In genomic region chr6:44626608-44627007, GRCh38 we compare ENCODE assay signal across 17 cellular contexts.
"Had no signal": no experiment of that assay in that cellular context is flagged by ENCODE, and none has a peak within 500 bp of the region (broad histone marks: within the 10 kb centered on the region; RNA-seq: fewer than 3 reads in every experiment).

No MANE protein-coding gene starts in this region.

- H3K27ac ChIP-seq: esophagus muscularis mucosa, gastroesophageal sphincter, heart left ventricle, sigmoid colon, thyroid gland, uterus had no signal

- H3K4me1 ChIP-seq: gastroesophageal sphincter, sigmoid colon, thyroid gland, uterus had no signal

- H3K27me3 ChIP-seq: thyroid gland, uterus had no signal

- H3K27me3 Mint-ChIP-seq: activated naive CD8-positive, alpha-beta T cell had no signal

- H3K9me3 ChIP-seq: esophagus muscularis mucosa, gastroesophageal sphincter, heart left ventricle, sigmoid colon, thyroid gland, uterus had no signal

- H3K27ac Mint-ChIP-seq: activated naive CD8-positive, alpha-beta T cell; activated T-cell treated with anti-CD3 and anti-CD28 coated beads, Interleukin-2, amount 50 U/mL, for 72 hours; memory B cell had no signal

- H3K4me3 ChIP-seq: esophagus muscularis mucosa, gastroesophageal sphincter, heart left ventricle, sigmoid colon, thyroid gland, uterus had no signal

- DNase-seq: activated CD8-positive, alpha-beta memory T cell treated with anti-CD3 and anti-CD28 coated beads for 24 hours; activated CD8-positive, alpha-beta memory T cell treated with anti-CD3 and anti-CD28 coated beads, Interleukin-2, amount 50 U/mL, for 48 hours; activated T-cell treated with anti-CD3 and anti-CD28 coated beads, Interleukin-2, amount 50 U/mL, for 72 hours; cerebellar nuclear complex; effector CD8-positive, alpha-beta T cell; kidney glomerular epithelial cell; naive thymus-derived CD8-positive, alpha-beta T cell; stimulated activated naive CD4-positive, alpha-beta T cell treated with Interleukin-2 at 50 U/mL for 16 hours; T1000; thyroid gland; uterus had no signal

- H3K36me3 Mint-ChIP-seq: activated naive CD8-positive, alpha-beta T cell; memory B cell; naive thymus-derived CD8-positive, alpha-beta T cell had no signal

- H3K36me3 ChIP-seq: esophagus muscularis mucosa, gastroesophageal sphincter, heart left ventricle, sigmoid colon, thyroid gland, uterus had no signal

- ATAC-seq: activated T-cell treated with anti-CD3 and anti-CD28 coated beads, Interleukin-2, amount 50 U/mL, for 72 hours; naive thymus-derived CD8-positive, alpha-beta T cell had no signal

- H3K4me3 Mint-ChIP-seq: activated naive CD8-positive, alpha-beta T cell; activated T-cell treated with anti-CD3 and anti-CD28 coated beads, Interleukin-2, amount 50 U/mL, for 72 hours; memory B cell had no signal

- H3K9me3 Mint-ChIP-seq: activated T-cell treated with anti-CD3 and anti-CD28 coated beads, Interleukin-2, amount 50 U/mL, for 72 hours; memory B cell; naive thymus-derived CD8-positive, alpha-beta T cell had no signal
